Comparison of ENCODE assay signal across 17 cellular contexts in genomic region chr15:80095959-80096358, GRCh38. TPM values are rescaled to one million over a fixed set of nuclear protein-coding genes. Genes with fewer than 3 reads are reported as not detected.
DNase-seq lines count a peak whose midpoint lies in the region; ATAC-seq, FAIRE-seq and TF ChIP-seq lines count a peak whose summit lies in the region.
"Had no signal": no experiment of that assay in that cellular context is flagged by ENCODE, and none has a peak within 500 bp of the region (broad histone marks: within the 10 kb centered on the region; RNA-seq: fewer than 3 reads in every experiment).

No MANE protein-coding gene starts in this region.

- intact Hi-C loops in testis (cut with DNase I; ENCODE audit: low total_unique reads): no loop called here
- intact Hi-C loops in right cardiac atrium (cut with DNase I): no loop called here

- TF ChIP-seq POLR2A in GM12891 (IDR thresholded peaks at IDR 0.05; ENCODE audit: low read depth, low read length): no peak
- TF ChIP-seq POLR2A in testis (IDR thresholded peaks at IDR 0.05): no peak

- H3K27ac ChIP-seq in VCaP (peak overlapping the region; percentile 67), testis (peak overlapping the region; percentile 39 to 65), right cardiac atrium (ENCODE audit: low read length) (no peak overlapping the region)
- H3K27ac ChIP-seq: C4-2B, HL-60 had no signal

- H3K36me3 ChIP-seq in testis (ENCODE audit: low read depth, missing control alignments): no peaks in the 10 kb centered on the region

- no peaks in the 10 kb centered on the region for H3K9me3 ChIP-seq in testis
- no peaks in the 10 kb centered on the region for H3K9me3 ChIP-seq in right cardiac atrium (ENCODE audit: control insufficient read depth, low read length)
- H3K9me3 ChIP-seq: Caco-2 had no signal

- DNase-seq in GM12891 (ENCODE audit: insufficient read length, low spot score) (no peak), HEK293T (ENCODE audit: extremely low spot score) (no peak), testis (no peak), right cardiac atrium (no peak)
- DNase-seq: AML-193; Caco-2; CD4-positive, alpha-beta T cell; GOT3; H7 had no signal

- POLR2A ChIA-PET in HEK293T (lab: Yijun Ruan, JAX): no interaction called here

- TF ChIP-seq CTCF in VCaP (conservative IDR thresholded peaks at IDR 0.05): no peak
- TF ChIP-seq CTCF in testis (IDR thresholded peaks at IDR 0.05): no peak

- H3K27me3 ChIP-seq in testis: no peaks in the 10 kb centered on the region
- H3K27me3 ChIP-seq in right cardiac atrium (ENCODE audit: control insufficient read depth, insufficient read depth): no peaks in the 10 kb centered on the region

- peak; percentile 51 for FAIRE-seq in GM12891 (lab: Jason Lieb, UNC)
- FAIRE-seq: A204.1, D721Med had no signal

- H3K4me1 ChIP-seq in testis: peaks cover 15% of the 10 kb centered on the region
- H3K4me1 ChIP-seq in right cardiac atrium (ENCODE audit: control insufficient read depth, insufficient read depth, low read length): peaks cover 2% of the 10 kb centered on the region
- H3K4me1 ChIP-seq: Caco-2 had no signal

- 70 to 85% methylated on average over 3 of the region's 3 CpGs for WGBS in testis, 2 donors
- WGBS in right cardiac atrium: 79% methylated on average over 3 of the region's 3 CpGs

- H3K4me3 ChIP-seq in testis (no peak overlapping the region), right cardiac atrium (ENCODE audit: low read length) (no peak overlapping the region)

- CTCF ChIA-PET in HEK293T (lab: Yijun Ruan, JAX): interaction anchor here (0.6 kb wide), 1 partner anchor 169 kb away, joined by 5 read pairs; no protein-coding TSS in a partner anchor

- no peak for ATAC-seq in right cardiac atrium
- no peak for ATAC-seq in GM21360 (IDR thresholded peaks at IDR 0.05; ENCODE audit: unreplicated experiment)
- no peak for ATAC-seq in HG03108 (IDR thresholded peaks at IDR 0.05; ENCODE audit: unreplicated experiment)
- ATAC-seq: HCT116 had no signal

TF ChIP-seq in GM12891, 5 proteins besides CTCF, POLR2A, EP300 and RAD21:
- no peak for TF ChIP-seq POLR2AphosphoS5 (IDR thresholded peaks at IDR 0.05; ENCODE audit: low read depth, low read length)
- no peak for TF ChIP-seq TAF1 (IDR thresholded peaks at IDR 0.05; ENCODE audit: low read depth, low read length)
- no peak for TF ChIP-seq PAX5 (IDR thresholded peaks at IDR 0.05; ENCODE audit: insufficient read depth, low read length, severe bottlenecking)
- no peak for TF ChIP-seq SPI1 (IDR thresholded peaks at IDR 0.05; ENCODE audit: low read depth, low read length)
- no peak for TF ChIP-seq POU2F2 (IDR thresholded peaks at IDR 0.05; ENCODE audit: low read depth, low read length)

TF ChIP-seq in HEK293T, 16 proteins besides CTCF, POLR2A, EP300 and RAD21:
- TF ChIP-seq, protein P1, sequence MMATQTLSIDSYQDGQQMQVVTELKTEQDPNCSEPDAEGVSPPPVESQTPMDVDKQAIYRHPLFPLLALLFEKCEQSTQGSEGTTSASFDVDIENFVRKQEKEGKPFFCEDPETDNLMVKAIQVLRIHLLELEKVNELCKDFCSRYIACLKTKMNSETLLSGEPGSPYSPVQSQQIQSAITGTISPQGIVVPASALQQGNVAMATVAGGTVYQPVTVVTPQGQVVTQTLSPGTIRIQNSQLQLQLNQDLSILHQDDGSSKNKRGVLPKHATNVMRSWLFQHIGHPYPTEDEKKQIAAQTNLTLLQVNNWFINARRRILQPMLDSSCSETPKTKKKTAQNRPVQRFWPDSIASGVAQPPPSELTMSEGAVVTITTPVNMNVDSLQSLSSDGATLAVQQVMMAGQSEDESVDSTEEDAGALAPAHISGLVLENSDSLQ (IDR thresholded peaks at IDR 0.05): 0 out of 2 replicates have a peak, but pooled peaks have one; percentile 9
- TF ChIP-seq FOXM1 (IDR thresholded peaks at IDR 0.05; ENCODE audit: borderline replicate concordance): no peak
- TF ChIP-seq HDGF (IDR thresholded peaks at IDR 0.05; ENCODE audit: borderline replicate concordance): no peak
- no peak for TF ChIP-seq L3MBTL2 (conservative IDR thresholded peaks at IDR 0.05)

RNA-seq across cellular contexts. Expression of gene ZFAND6, which starts 36.5 kb away (rescaled TPM):
- polyA plus RNA-seq in GM12891 (2012; ENCODE audit: low read depth, missing spikeins): 50.3 TPM
- total RNA-seq in testis (100 to 1,000 TPM; 220 to 255 TPM), right cardiac atrium (10 to 100 TPM; 64.4 to 72.7 (median 70.4) TPM)
- polyA plus RNA-seq in testis (ENCODE audit: insufficient read depth, low read depth, low replicate concordance) (251 TPM), right cardiac atrium (84.6 TPM)

RNA-seq across cellular contexts. Expression of gene FAH, which starts 56.8 kb away (rescaled TPM):
- polyA plus RNA-seq in GM12891 (2012; ENCODE audit: low read depth, missing spikeins): 48.9 TPM
- total RNA-seq in testis (10 to 100 TPM; 58.4 to 75.0 TPM), right cardiac atrium (10 to 100 TPM; 17.6 to 29.4 (median 23.0) TPM)
- polyA plus RNA-seq in testis (ENCODE audit: insufficient read depth, low read depth, low replicate concordance) (49.0 TPM), right cardiac atrium (20.3 TPM)
